In genomic region chr17:13594310-13594709, GRCh38 we compare ENCODE assay signal across 16 cellular contexts. TPM values are rescaled to one million over a fixed set of nuclear protein-coding genes. Genes with fewer than 3 reads are reported as not detected.
A peak's percentile ranks its signal among the peaks of the same experiment; 100 is the strongest.
DNase-seq lines count a peak whose midpoint lies in the region; ATAC-seq and TF ChIP-seq lines count a peak whose summit lies in the region.
"Had no signal": no experiment of that assay in that cellular context is flagged by ENCODE, and none has a peak within 500 bp of the region (broad histone marks: within the 10 kb centered on the region; RNA-seq: fewer than 3 reads in every experiment).

No MANE protein-coding gene starts in this region.

- no peaks in the 10 kb centered on the region for H3K4me1 Mint-ChIP-seq in Calu3 (ENCODE audit: low read depth, unreplicated experiment)
- H3K4me1 Mint-ChIP-seq: activated naive CD8-positive, alpha-beta T cell treated with anti-CD3 and anti-CD28 coated beads, Interleukin-2, amount 50 U/mL, for 24 hours had no signal

- 94% methylated on average over 5 of the region's 5 CpGs for WGBS in SK-N-SH (ENCODE audit: low lambda C conversion rate)

- H3K27me3 Mint-ChIP-seq in Calu3 (ENCODE audit: unreplicated experiment), result no peaks in the 10 kb centered on the region

- CTCF ChIA-PET in SK-N-SH (lab: Yijun Ruan, JAX), result interaction anchor here (0.6 to 2.2 kb wide), 34 partner anchors 8 to 708 kb away, joined by 3 to 25 read pairs (median 4); partner anchors contain the start of gene HS3ST3B1
- CTCF ChIA-PET in Calu3 (lab: Charles Lee), result no interaction called here

- no peaks in the 10 kb centered on the region for H3K9me3 ChIP-seq in SK-N-SH
- H3K9me3 ChIP-seq: prostate gland, spleen had no signal

- peaks cover 4 to 13% of the 10 kb centered on the region in 2 experiments; a peak in 3 of 4 replicates for H3K4me1 ChIP-seq in SK-N-SH (ENCODE audit: control insufficient read depth in 1 of 2, insufficient read depth in 2 of 2, low read depth in 1 of 2, low read length in 1 of 2)
- H3K4me1 ChIP-seq: prostate gland had no signal

- H3K36me3 Mint-ChIP-seq in Calu3 (ENCODE audit: insufficient read depth, unreplicated experiment), result no peaks in the 10 kb centered on the region
- H3K36me3 Mint-ChIP-seq: CD4-positive, alpha-beta memory T cell; mesothelial cell of epicardium had no signal

- no peaks in the 10 kb centered on the region for H3K9me3 Mint-ChIP-seq in Calu3 (ENCODE audit: low read depth, unreplicated experiment)
- H3K9me3 Mint-ChIP-seq: activated naive CD8-positive, alpha-beta T cell treated with anti-CD3 and anti-CD28 coated beads, Interleukin-2, amount 50 U/mL, for 24 hours; CD4-positive, alpha-beta memory T cell; dendritic cell treated with granulocyte-macrophage colony-stimulating factor and Interleukin-4, amounts not matched to agents 40 ng/mL and 50 ng/mL, for 4 days; mesothelial cell of epicardium had no signal

- H3K4me3 Mint-ChIP-seq in Calu3 (ENCODE audit: low read depth, unreplicated experiment), result no peak overlapping the region
- H3K4me3 Mint-ChIP-seq: activated naive CD8-positive, alpha-beta T cell treated with anti-CD3 and anti-CD28 coated beads, Interleukin-2, amount 50 U/mL, for 24 hours; CD4-positive, alpha-beta memory T cell; dendritic cell treated with granulocyte-macrophage colony-stimulating factor and Interleukin-4, amounts not matched to agents 40 ng/mL and 50 ng/mL, for 4 days; mesothelial cell of epicardium had no signal

- H4K20me1 ChIP-seq in SK-N-SH (ENCODE audit: insufficient read depth), result no peaks in the 10 kb centered on the region

- H3K79me2 ChIP-seq in SK-N-SH (ENCODE audit: insufficient read depth), result peaks cover 100% of the 10 kb centered on the region

- H3K4me2 ChIP-seq in SK-N-SH, result peak overlapping the region; percentile 96

- peak in 1 of 2 experiments; percentile 44; a peak in 2 of 4 replicates for TF ChIP-seq EP300 in SK-N-SH (IDR thresholded peaks at IDR 0.05; ENCODE audit: borderline replicate concordance in 1 of 2, low read depth in 1 of 2, low read length in 1 of 2)

- H3K36me3 ChIP-seq in SK-N-SH (replicated peaks in 1 of 2; ENCODE audit: control insufficient read depth in 1 of 2, insufficient read depth in 2 of 2, low read length in 1 of 2), result peaks cover 0 to 9% of the 10 kb centered on the region in 2 experiments
- H3K36me3 ChIP-seq: prostate gland, spleen had no signal

- ATAC-seq in GM19324 (IDR thresholded peaks at IDR 0.05; ENCODE audit: low FRiP score, unreplicated experiment) (no peak), GM21825 (IDR thresholded peaks at IDR 0.05; ENCODE audit: unreplicated experiment) (no peak)

- H3K9me2 ChIP-seq in SK-N-SH, result no peaks in the 10 kb centered on the region

- DNase-seq in A172 (ENCODE audit: low spot score), result peak; percentile 44
- peak; percentile 16 for DNase-seq in H4 (ENCODE audit: low spot score)
- DNase-seq in SK-N-SH, result peak; percentile 47
- DNase-seq in left kidney (ENCODE audit: low read depth, low spot score), result peak; percentile 39
- DNase-seq in Calu3, result no peak
- no peak for DNase-seq in activated CD4-positive, CD25-positive, alpha-beta regulatory T cell treated with anti-CD3 and anti-CD28 coated beads, Interleukin-2, amount 50 U/mL, for 72 hours
- DNase-seq: spleen had no signal

- H3K27ac Mint-ChIP-seq in Calu3 (ENCODE audit: unreplicated experiment), result no peak overlapping the region
- H3K27ac Mint-ChIP-seq: activated naive CD8-positive, alpha-beta T cell treated with anti-CD3 and anti-CD28 coated beads, Interleukin-2, amount 50 U/mL, for 24 hours; CD4-positive, alpha-beta memory T cell; dendritic cell treated with granulocyte-macrophage colony-stimulating factor and Interleukin-4, amounts not matched to agents 40 ng/mL and 50 ng/mL, for 4 days; mesothelial cell of epicardium had no signal

- 0 out of 2 replicates have a peak, but pooled peaks have one; percentile 23 for TF ChIP-seq RAD21 in SK-N-SH (IDR thresholded peaks at IDR 0.05; ENCODE audit: low read length)

- H3K9ac ChIP-seq in SK-N-SH, result peak overlapping the region; percentile 24; the same call in 1 of the 2 replicates

- H3K4me3 ChIP-seq in SK-N-SH (ENCODE audit: low read depth in 2 of 2, low read length in 1 of 2), result peak overlapping the region in 1 of 2 experiments; percentile 40; a peak in 1 of 4 replicates
- H3K4me3 ChIP-seq: prostate gland, spleen had no signal

- POLR2A ChIA-PET in SK-N-SH (lab: Yijun Ruan, JAX), result interaction anchor here (0.9 kb wide), 1 partner anchor 165 kb away, joined by 3 read pairs; no protein-coding TSS in a partner anchor

- no TSS peak for BruUV-seq in Calu3 (replicated peaks; lab: Mats Ljungman, UMichigan)

- H2AFZ ChIP-seq in SK-N-SH (ENCODE audit: low read depth), result no peak overlapping the region

- no peaks in the 10 kb centered on the region for H3K27me3 ChIP-seq in SK-N-SH (ENCODE audit: insufficient read depth)

- intact Hi-C loops in Calu3 (cut with micrococcal nuclease; ENCODE audit: unreplicated experiment), result loop anchor here (10.0 kb wide), 1 partner anchor 1190 kb away; no protein-coding TSS in a partner anchor

- TF ChIP-seq CTCF in SK-N-SH (IDR thresholded peaks at IDR 0.05), result no peak
- TF ChIP-seq CTCF in Calu3 (IDR thresholded peaks at IDR 0.05; ENCODE audit: unreplicated experiment), result no peak

- H3K27ac ChIP-seq in SK-N-SH (ENCODE audit: low read depth in 2 of 2, low read length in 1 of 2), result peak overlapping the region; percentile 11 to 58; a peak in 3 of 4 replicates
- H3K27ac ChIP-seq: prostate gland had no signal

- peaks cover 46% of the 10 kb centered on the region for H3F3A ChIP-seq in SK-N-SH (replicated peaks; ENCODE audit: insufficient read depth)

TF ChIP-seq in SK-N-SH, 30 proteins besides CTCF, POLR2A, EP300 and RAD21:
- peak; percentile 35; the same call in 1 of the 2 replicates for TF ChIP-seq MXI1 (IDR thresholded peaks at IDR 0.05; ENCODE audit: low read depth, low read length)
- no peak for TF ChIP-seq RXRA (IDR thresholded peaks at IDR 0.05; ENCODE audit: borderline replicate concordance, low read depth)
- TF ChIP-seq SMC3 (IDR thresholded peaks at IDR 0.05; ENCODE audit: low read depth, low read length), result 0 out of 2 replicates have a peak, but pooled peaks have one; percentile 10
- TF ChIP-seq FOSL2 (IDR thresholded peaks at IDR 0.05; ENCODE audit: borderline replicate concordance, low read depth), result no peak

RNA-seq across cellular contexts. Expression of gene HS3ST3A1, which starts 7.4 kb away (rescaled TPM):
- 139 and 149 TPM in 2 replicates for total RNA-seq in A172 (2014; rRNA removed; shearing (Covaris generic))
- total RNA-seq in H4 (2014; rRNA removed; shearing (Covaris generic)), result 4.7 and 12.6 TPM in 2 replicates
- polyA plus RNA-seq in SK-N-SH (2012; rRNA removed), result 17.1 and 22.6 TPM in 2 replicates
- 8.6 and 16.2 TPM in 2 replicates for polyA plus RNA-seq in SK-N-SH (2012; cell fraction: cytosol; rRNA removed)
- polyA plus RNA-seq in SK-N-SH (2012; cell fraction: nucleus; rRNA removed), result 20.7 and 23.4 TPM in 2 replicates
- 0.61 TPM in 1 of 2 replicates, not detected in the other for total RNA-seq in Calu3 (2022)
- total RNA-seq: endothelial cell of umbilical vein, HT-29 had no signal
- polyA plus RNA-seq: endothelial cell of umbilical vein had no signal

Comparison
In these comparisons a context has a peak if more than half of its experiments do, and no peak if none do; other contexts are left out.
1. DNase-seq: peak in A172 (single experiment), H4 (single experiment), SK-N-SH (single experiment) and left kidney (single experiment); none in Calu3 (single experiment) and activated CD4-positive, CD25-positive, alpha-beta regulatory T cell treated with anti-CD3 and anti-CD28 coated beads, Interleukin-2, amount 50 U/mL, for 72 hours (single experiment).
2. RNA of gene HS3ST3A1, which starts 7.4 kb away (total RNA-seq): 139 to 149 TPM in A172; 4.7 to 12.6 TPM in H4 and 0.61 TPM in Calu3; every median in the first group is over 10 times any median in the second.